9 cellular contexts compared by ENCODE assay signal in genomic region chr20:45456632-45457031, GRCh38. TPM values are rescaled to one million over a fixed set of nuclear protein-coding genes. Genes with fewer than 3 reads are reported as not detected.
DNase-seq lines count a peak whose midpoint lies in the region; ATAC-seq lines count a peak whose summit lies in the region.
"Had no signal": no experiment of that assay in that cellular context is flagged by ENCODE, and none has a peak within 500 bp of the region (broad histone marks: within the 10 kb centered on the region; RNA-seq: fewer than 3 reads in every experiment).

No MANE protein-coding gene starts in this region.

- no peak for ATAC-seq in HG03565 (IDR thresholded peaks at IDR 0.05; ENCODE audit: unreplicated experiment)

- DNase-seq in activated naive CD4-positive, alpha-beta T cell treated with Interleukin-2 at 50 U/mL for 16 hours, result peak; percentile 18
- DNase-seq in activated naive CD4-positive, alpha-beta T cell (lab: John Stamatoyannopoulos, UW), result no peak
- peak; percentile 20 for DNase-seq in NCI-H460 (ENCODE audit: extremely low read depth, low read depth)
- DNase-seq in dermis blood vessel endothelial cell, result peak; percentile 52
- peak; percentile 60 for DNase-seq in stimulated activated CD4-positive, alpha-beta T cell treated with anti-CD3 and anti-CD28 coated beads, Interleukin-15, amount 100 ng/mL, for 24 hours
- no peak for DNase-seq in epidermal melanocyte (ENCODE audit: insufficient read length, low spot score)
- no peak for DNase-seq in GDM1 (lab: John Stamatoyannopoulos, UW)
- DNase-seq: activated T-cell treated with anti-CD3 and anti-CD28 coated beads, Interleukin-2, amount 50 U/mL, for 4 hours had no signal

RNA-seq across cellular contexts. Expression of gene WFDC2, which starts 12.9 kb away (rescaled TPM):
- total RNA-seq in NCI-H460 (2014; rRNA removed; shearing (Covaris generic)), result not detected in 2 replicates
- not detected in 2 replicates for polyA plus RNA-seq in NCI-H460 (2014; cell fraction: nucleus; rRNA removed)
- total RNA-seq in dermis blood vessel endothelial cell, result not detected in 2 replicates

RNA-seq across cellular contexts. Expression of gene PIGT, which starts 40.7 kb away (rescaled TPM):
- total RNA-seq in NCI-H460 (2014; rRNA removed; shearing (Covaris generic)), result 145 and 150 TPM in 2 replicates
- 154 and 158 TPM in 2 replicates for polyA plus RNA-seq in NCI-H460 (2014; cell fraction: nucleus; rRNA removed)
- total RNA-seq in dermis blood vessel endothelial cell, result 23.8 and 32.4 TPM in 2 replicates

RNA-seq across cellular contexts. Expression of gene DBNDD2, which starts 48.5 kb away (rescaled TPM):
- 16.6 and 17.4 TPM in 2 replicates for total RNA-seq in NCI-H460 (2014; rRNA removed; shearing (Covaris generic))
- polyA plus RNA-seq in NCI-H460 (2014; cell fraction: nucleus; rRNA removed), result 13.6 and 14.8 TPM in 2 replicates
- total RNA-seq in dermis blood vessel endothelial cell, result 3.4 and 8.9 TPM in 2 replicates

RNA-seq across cellular contexts. Expression of gene SPINT3, which starts 58.8 kb away (rescaled TPM):
- not detected in 2 replicates for total RNA-seq in NCI-H460 (2014; rRNA removed; shearing (Covaris generic))
- not detected in 2 replicates for polyA plus RNA-seq in NCI-H460 (2014; cell fraction: nucleus; rRNA removed)
- not detected in 2 replicates for total RNA-seq in dermis blood vessel endothelial cell
- total RNA-seq: activated T-cell treated with anti-CD3 and anti-CD28 coated beads, Interleukin-2, amount 50 U/mL, for 4 hours had no signal

Comparison
In these comparisons a context has a peak if more than half of its experiments do, and no peak if none do; other contexts are left out.
1. DNase-seq: peak in activated naive CD4-positive, alpha-beta T cell treated with Interleukin-2 at 50 U/mL for 16 hours (single experiment), NCI-H460 (single experiment), dermis blood vessel endothelial cell (single experiment) and stimulated activated CD4-positive, alpha-beta T cell treated with anti-CD3 and anti-CD28 coated beads, Interleukin-15, amount 100 ng/mL, for 24 hours (single experiment); none in activated naive CD4-positive, alpha-beta T cell (0 of 4), epidermal melanocyte (single experiment) and GDM1 (single experiment).